ENCODE assay signal across 14 cellular contexts in genomic region chr7:129990403-129991192, GRCh38. TPM values are rescaled to one million over a fixed set of nuclear protein-coding genes. Genes with fewer than 3 reads are reported as not detected.
DNase-seq lines count a peak whose midpoint lies in the region; ATAC-seq, FAIRE-seq and TF ChIP-seq lines count a peak whose summit lies in the region.
"Had no signal": no experiment of that assay in that cellular context is flagged by ENCODE, and none has a peak within 500 bp of the region (broad histone marks: within the 10 kb centered on the region; RNA-seq: fewer than 3 reads in every experiment).

No MANE protein-coding gene starts in this region.

- H3K27me3 ChIP-seq in GM12878 (replicated peaks in 1 of 2; ENCODE audit: control insufficient read depth in 2 of 2, insufficient read depth in 2 of 2, low read length in 1 of 2) (no peaks in the 10 kb centered on the region), aorta (ENCODE audit: control insufficient read depth in 1 of 2, insufficient read depth in 2 of 2, low read length in 1 of 2) (no peaks in the 10 kb centered on the region)

- no peaks in the 10 kb centered on the region for H3K27me3 Mint-ChIP-seq in memory B cell
- H3K27me3 Mint-ChIP-seq: activated naive CD8-positive, alpha-beta T cell treated with anti-CD3 and anti-CD28 coated beads for 36 hours; naive thymus-derived CD8-positive, alpha-beta T cell had no signal

- H3K4me1 ChIP-seq in GM12878 (ENCODE audit: control insufficient read depth, insufficient read depth, low read length) (peaks cover 14% of the 10 kb centered on the region), aorta (ENCODE audit: control insufficient read depth in 1 of 2, insufficient read depth in 2 of 2, low read length in 2 of 2) (no peaks in the 10 kb centered on the region)
- H3K4me1 ChIP-seq: Caco-2 had no signal

- no peaks in the 10 kb centered on the region for H3K36me3 Mint-ChIP-seq in memory B cell
- H3K36me3 Mint-ChIP-seq: activated naive CD8-positive, alpha-beta T cell treated with anti-CD3 and anti-CD28 coated beads for 36 hours; naive thymus-derived CD8-positive, alpha-beta T cell had no signal

- WGBS in GM12878 (ENCODE audit: insufficient coverage, insufficient replicate concordance, low lambda C conversion rate, missing lambda C conversion rate): 55% methylated on average over 8 of the region's 8 CpGs
- WGBS in aorta, 2 donors: 70 to 75% methylated on average over 8 of the region's 8 CpGs

- no peak for FAIRE-seq in GM12878 (lab: Jason Lieb, UNC)
- FAIRE-seq: A204.1 had no signal

- ATAC-seq in Right ventricle myocardium inferior (peak; percentile 70), GM12878 (peak; percentile 37), memory B cell (ENCODE audit: low read depth) (peak; percentile 70), aorta (ENCODE audit: low FRiP score) (peak; percentile 44), GM19463 (IDR thresholded peaks at IDR 0.05; ENCODE audit: unreplicated experiment) (no peak)

- intact Hi-C loops in Right ventricle myocardium inferior (cut with DNase I) (no loop called here), cardiac septum (cut with DNase I) (loop anchor here (5.0 kb wide), 1 partner anchor 158 kb away; no protein-coding TSS in a partner anchor), GM12878 (cut with micrococcal nuclease; ENCODE audit: unreplicated experiment) (no loop called here), aorta (cut with DNase I) (no loop called here)

- H2AFZ ChIP-seq in GM12878 (ENCODE audit: control insufficient read depth, low read depth, low read length): peak overlapping the region; percentile 37

- TF ChIP-seq CTCF in GM12878 (IDR thresholded peaks at IDR 0.05 in 2 of 3, conservative IDR thresholded peaks at IDR 0.05 in 1 of 3; ENCODE audit: control insufficient read depth in 2 of 3, extremely low read depth in 1 of 3, insufficient read depth in 1 of 3, low read depth in 3 of 3, low read length in 3 of 3) (no peak), GM10266 (IDR thresholded peaks at IDR 0.05; ENCODE audit: control insufficient read depth, insufficient read depth, low read depth, missing control alignments) (no peak)

- TF ChIP-seq POLR2A in GM12878 (IDR thresholded peaks at IDR 0.05; ENCODE audit: low read depth, low read length): no peak

- H3K9me3 ChIP-seq in GM12878 (replicated peaks; ENCODE audit: control insufficient read depth, insufficient read depth, low read length) (no peaks in the 10 kb centered on the region), aorta (ENCODE audit: control insufficient read depth, low read length) (no peaks in the 10 kb centered on the region)
- H3K9me3 ChIP-seq: Caco-2 had no signal

- RAD21 ChIA-PET in GM12878 (lab: Charles Lee; ENCODE audit: unreplicated experiment): interaction anchor here (1.3 to 1.8 kb wide), 3 partner anchors 10 to 39 kb away, joined by 3 to 8 read pairs (median 5); partner anchors contain the start of gene UBE2H

- no peak overlapping the region for H3K4me3 Mint-ChIP-seq in memory B cell
- H3K4me3 Mint-ChIP-seq: activated naive CD8-positive, alpha-beta T cell treated with anti-CD3 and anti-CD28 coated beads for 36 hours had no signal

- H3K4me1 Mint-ChIP-seq in memory B cell: peaks cover 3% of the 10 kb centered on the region

- no peak overlapping the region for H3K4me2 ChIP-seq in GM12878 (ENCODE audit: control insufficient read depth, insufficient read depth)

- H4K20me1 ChIP-seq in GM12878 (ENCODE audit: control insufficient read depth, insufficient read depth): no peaks in the 10 kb centered on the region

- H3K79me2 ChIP-seq in GM12878 (ENCODE audit: control insufficient read depth, insufficient read depth, low read length): no peaks in the 10 kb centered on the region

- H3K36me3 ChIP-seq in GM12878 (ENCODE audit: control insufficient read depth in 2 of 2, insufficient read depth in 2 of 2, low read length in 1 of 2) (no peaks in the 10 kb centered on the region), aorta (ENCODE audit: control insufficient read depth in 1 of 2, insufficient read depth in 2 of 2, low read length in 1 of 2) (no peaks in the 10 kb centered on the region)

- CTCF ChIA-PET in GM12878 (lab: Yijun Ruan, JAX): interaction anchor here (0.6 to 1.6 kb wide), 5 partner anchors 20 to 1529 kb away, joined by 3 to 6 read pairs (median 4); no protein-coding TSS in a partner anchor

- BruUV-seq in GM12878 (replicated peaks; lab: Mats Ljungman, UMichigan): no TSS peak

- SMC1A ChIA-PET in GM12878 (lab: Charles Lee; ENCODE audit: uncharacterized antibody, unreplicated experiment): interaction anchor here (1.1 to 1.4 kb wide), 2 partner anchors 19 to 48 kb away, joined by 3 read pairs; no protein-coding TSS in a partner anchor

- H3K9ac ChIP-seq in GM12878 (ENCODE audit: control insufficient read depth, insufficient read depth, low read length): no peak overlapping the region

- H3K4me3 ChIP-seq in GM12878 (no peak overlapping the region), aorta (ENCODE audit: low read length in 2 of 2) (no peak overlapping the region)

- no peak for TF ChIP-seq RAD21 in GM12878 (IDR thresholded peaks at IDR 0.05; ENCODE audit: insufficient read depth, low read depth, low read length)

- POLR2A ChIA-PET in GM12878 (lab: Charles Lee): interaction anchor here (1.2 kb wide), 1 partner anchor 18 kb away, joined by 3 read pairs; no protein-coding TSS in a partner anchor

- TF ChIP-seq EP300 in GM12878 (IDR thresholded peaks at IDR 0.05; ENCODE audit: borderline replicate concordance in 1 of 2, control insufficient read depth in 1 of 2, low read depth in 2 of 2, low read length in 2 of 2): no peak

- in situ Hi-C loops in GM12878 (cut with MboI): no loop called here

- H3K27ac ChIP-seq in GM12878 (ENCODE audit: control insufficient read depth, insufficient read depth): no peak overlapping the region
- H3K27ac ChIP-seq in aorta (ENCODE audit: low read depth in 1 of 2, low read length in 2 of 2): no peak overlapping the region

- no peaks in the 10 kb centered on the region for H3K9me3 Mint-ChIP-seq in memory B cell
- H3K9me3 Mint-ChIP-seq: activated naive CD8-positive, alpha-beta T cell treated with anti-CD3 and anti-CD28 coated beads for 36 hours; naive thymus-derived CD8-positive, alpha-beta T cell had no signal

- no peak overlapping the region for H3K27ac Mint-ChIP-seq in memory B cell
- H3K27ac Mint-ChIP-seq: activated naive CD8-positive, alpha-beta T cell treated with anti-CD3 and anti-CD28 coated beads for 36 hours had no signal

- DNase-seq in Right ventricle myocardium inferior (ENCODE audit: missing footprints) (no peak), cardiac septum (ENCODE audit: low spot score) (no peak), GM12878 (ENCODE audit: low read depth, low spot score) (no peak), memory B cell (ENCODE audit: low spot score in 2 of 2) (peak in 1 of 2 donors; percentile 14), aorta (no peak), NCI-H82 (lab: John Stamatoyannopoulos, UW) (no peak), GM10266 (ENCODE audit: extremely low spot score) (no peak)
- DNase-seq: activated CD4-positive, CD25-positive, alpha-beta regulatory T cell treated with anti-CD3 and anti-CD28 coated beads, Interleukin-2, amount 50 U/mL, for 72 hours; activated naive CD8-positive, alpha-beta T cell treated with anti-CD3 and anti-CD28 coated beads for 36 hours; Caco-2; cerebellar nuclear complex; naive thymus-derived CD8-positive, alpha-beta T cell had no signal

TF ChIP-seq in GM12878, 131 proteins besides CTCF, POLR2A, EP300 and RAD21:
- 0 out of 2 replicates have a peak, but pooled peaks have one; percentile 28 for TF ChIP-seq NR2F1 (conservative IDR thresholded peaks at IDR 0.05)
- TF ChIP-seq, protein P1, sequence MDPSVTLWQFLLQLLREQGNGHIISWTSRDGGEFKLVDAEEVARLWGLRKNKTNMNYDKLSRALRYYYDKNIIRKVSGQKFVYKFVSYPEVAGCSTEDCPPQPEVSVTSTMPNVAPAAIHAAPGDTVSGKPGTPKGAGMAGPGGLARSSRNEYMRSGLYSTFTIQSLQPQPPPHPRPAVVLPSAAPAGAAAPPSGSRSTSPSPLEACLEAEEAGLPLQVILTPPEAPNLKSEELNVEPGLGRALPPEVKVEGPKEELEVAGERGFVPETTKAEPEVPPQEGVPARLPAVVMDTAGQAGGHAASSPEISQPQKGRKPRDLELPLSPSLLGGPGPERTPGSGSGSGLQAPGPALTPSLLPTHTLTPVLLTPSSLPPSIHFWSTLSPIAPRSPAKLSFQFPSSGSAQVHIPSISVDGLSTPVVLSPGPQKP (IDR thresholded peaks at IDR 0.05; ENCODE audit: low read depth, low read length): no peak
- no peak for TF ChIP-seq ZNF384 (IDR thresholded peaks at IDR 0.05; ENCODE audit: borderline replicate concordance, low read depth, low read length)
- peak in 1 of 2 experiments; percentile 12; a peak in 1 of 4 replicates for TF ChIP-seq BHLHE40 (IDR thresholded peaks at IDR 0.05; ENCODE audit: borderline replicate concordance in 1 of 2, low read depth in 2 of 2, low read length in 1 of 2)
- TF ChIP-seq MEF2B (IDR thresholded peaks at IDR 0.05; ENCODE audit: partially characterized antibody, poor library complexity, severe bottlenecking): peak; percentile 12
- TF ChIP-seq DPF2 (IDR thresholded peaks at IDR 0.05): 0 out of 2 replicates have a peak, but pooled peaks have one; percentile 20
- TF ChIP-seq HDAC6 (IDR thresholded peaks at IDR 0.05; ENCODE audit: unreplicated experiment): no peak
- no peak for TF ChIP-seq CHD4 (IDR thresholded peaks at IDR 0.05)

RNA-seq across cellular contexts. Expression of gene UBE2H, which starts 37.8 kb away (rescaled TPM):
- 103 TPM for total RNA-seq in Right ventricle myocardium inferior
- 228 TPM for total RNA-seq in cardiac septum
- total RNA-seq in GM12878 (2013; cell fraction: nucleolus; rRNA removed): 127 and 133 TPM in 2 replicates
- total RNA-seq in GM12878 (2014; rRNA removed): 21.0 and 21.8 TPM in 2 replicates
- total RNA-seq in GM12878 (2014; rRNA removed; fragmentation: Illumina TruSeq; extraction: Trizol): 30.6 and 35.6 TPM in 2 replicates
- total RNA-seq in GM12878 (2021): 40.7 and 43.4 TPM in 2 replicates
- polyA plus RNA-seq in GM12878 (2011; ENCODE audit: low read depth): 28.7 TPM
- polyA plus RNA-seq in GM12878 (2011; rRNA removed): 75.5 and 127 TPM in 2 replicates
- 26.5 and 36.9 TPM in 2 replicates for polyA plus RNA-seq in GM12878 (2011; cell fraction: cytosol; rRNA removed)
- 24.6 and 30.6 TPM in 2 replicates for polyA plus RNA-seq in GM12878 (2011; cell fraction: nucleus; rRNA removed)
- 37.4 and 38.8 TPM in 2 replicates for polyA plus RNA-seq in GM12878 (2012)
- polyA plus RNA-seq in GM12878 (2014; fragmentation: Illumina TruSeq; extraction: Trizol): 49.8 and 80.4 TPM in 2 replicates
- 10 to 100 TPM; 15.6 to 16.8 TPM for polyA plus RNA-seq in GM12878 (2014; fragmentation: Nextera tagmentation; extraction: Ambion mirVana)
- 25.1 and 29.9 TPM in 2 replicates for polyA plus RNA-seq in GM12878 (2014; rRNA removed)
- 10 to 100 TPM; 28.4 to 38.7 TPM for polyA plus RNA-seq in GM12878 (2016; fragmentation: Nextera tagmentation; extraction: Ambion mirVana)
- polyA minus RNA-seq in GM12878 (2011; rRNA and poly(A)+ RNA removed): 38.4 and 53.8 TPM in 2 replicates
- 16.2 and 27.7 TPM in 2 replicates for polyA minus RNA-seq in GM12878 (2011; cell fraction: cytosol; rRNA and poly(A)+ RNA removed)
- polyA minus RNA-seq in GM12878 (2011; cell fraction: nucleus; rRNA and poly(A)+ RNA removed): 19.1 and 37.6 TPM in 2 replicates
- 100 to 1,000 TPM; 141 to 173 TPM for total RNA-seq in aorta
- 10 to 100 TPM; 52.3 to 57.9 TPM for polyA plus RNA-seq in aorta
